In genomic region chr19:14116918-14117578, GRCh38 we compare ENCODE assay signal across 8 cellular contexts. TPM values are rescaled to one million over a fixed set of nuclear protein-coding genes. Genes with fewer than 3 reads are reported as not detected.
DNase-seq lines count a peak whose midpoint lies in the region; ATAC-seq and TF ChIP-seq lines count a peak whose summit lies in the region.

No MANE protein-coding gene starts in this region.

- peak overlapping the region; percentile 72 to 99 (median 98) for H3K4me3 ChIP-seq in sigmoid colon

- TF ChIP-seq EP300 in sigmoid colon (IDR thresholded peaks at IDR 0.05), result no peak

- no peaks in the 10 kb centered on the region for H3K27me3 Mint-ChIP-seq in activated T-helper 2 cell treated with anti-CD3 and anti-CD28 coated beads, Interferon-gamma antibody, Interleukin-2, Interleukin-4, amounts not matched to agents 10 μg/mL and 5 μg/mL and 100 μg/mL, durations not matched to agents 14 hours and 24 hours and 36 hours (ENCODE audit: low read depth)

- no peaks in the 10 kb centered on the region for H3K9me3 ChIP-seq in sigmoid colon

- H3K4me1 ChIP-seq in sigmoid colon, result peaks cover 0 to 69% (median 66%) of the 10 kb centered on the region in 4 donors

- H3K27ac ChIP-seq in sigmoid colon, result peak overlapping the region; percentile 87 to 100 (median 96)

- no peaks in the 10 kb centered on the region for H3K27me3 ChIP-seq in sigmoid colon

- no peaks in the 10 kb centered on the region for H3K36me3 ChIP-seq in sigmoid colon

- H3K27ac Mint-ChIP-seq in activated T-helper 2 cell treated with anti-CD3 and anti-CD28 coated beads, Interferon-gamma antibody, Interleukin-2, Interleukin-4, amounts not matched to agents 10 μg/mL and 5 μg/mL and 100 μg/mL, durations not matched to agents 14 hours and 24 hours and 36 hours, result peak overlapping the region; percentile 9

- no peak for DNase-seq in activated T-helper 2 cell treated with anti-CD3 and anti-CD28 coated beads, Interferon-gamma antibody, Interleukin-2, Interleukin-4, amounts not matched to agents 10 μg/mL and 5 μg/mL and 100 μg/mL, durations not matched to agents 14 hours and 24 hours and 36 hours (ENCODE audit: low spot score)
- DNase-seq in left cardiac atrium (peak; percentile 55), sigmoid colon (peak; percentile 82), retina (no peak), ACHN (no peak), amniotic stem cell (lab: John Stamatoyannopoulos, UW) (no peak)

- in situ Hi-C loops in ACHN (cut with HindIII; ENCODE audit: low pct_ligation_motif_present, low pct_unique_long_range_greater_than_20kb, low sequenced_read_pairs), result no loop called here

- no peak for TF ChIP-seq CTCF in sigmoid colon (IDR thresholded peaks at IDR 0.05)

- WGBS in sigmoid colon, 2 donors, result 1% methylated on average over 33 of the region's 33 CpGs

- peaks cover 28% of the 10 kb centered on the region for H3K4me1 Mint-ChIP-seq in activated T-helper 2 cell treated with anti-CD3 and anti-CD28 coated beads, Interferon-gamma antibody, Interleukin-2, Interleukin-4, amounts not matched to agents 10 μg/mL and 5 μg/mL and 100 μg/mL, durations not matched to agents 14 hours and 24 hours and 36 hours (ENCODE audit: low read depth)

- no peak for TF ChIP-seq POLR2A in sigmoid colon (IDR thresholded peaks at IDR 0.05)

- H3K9me3 Mint-ChIP-seq in activated T-helper 2 cell treated with anti-CD3 and anti-CD28 coated beads, Interferon-gamma antibody, Interleukin-2, Interleukin-4, amounts not matched to agents 10 μg/mL and 5 μg/mL and 100 μg/mL, durations not matched to agents 14 hours and 24 hours and 36 hours, result no peaks in the 10 kb centered on the region

- ATAC-seq in GM18511 (IDR thresholded peaks at IDR 0.05; ENCODE audit: unreplicated experiment) (peak; percentile 12), HG03196 (IDR thresholded peaks at IDR 0.05; ENCODE audit: unreplicated experiment) (peak; percentile 6), left cardiac atrium (no peak)

- intact Hi-C loops in activated T-helper 2 cell treated with anti-CD3 and anti-CD28 coated beads, Interferon-gamma antibody, Interleukin-2, Interleukin-4, amounts not matched to agents 10 μg/mL and 5 μg/mL and 100 μg/mL, durations not matched to agents 14 hours and 24 hours and 36 hours (cut with micrococcal nuclease), result loop anchor here (1.0 to 2.0 kb wide), 3 partner anchors 20 to 44 kb away; partner anchors contain the start of gene MISP3
- intact Hi-C loops in left cardiac atrium (cut with DNase I), result loop anchor here in 1 of 2 donors (5.0 kb wide), 1 partner anchor 35 kb away; no protein-coding TSS in a partner anchor
- intact Hi-C loops in sigmoid colon (cut with DNase I), result no loop called here

- peaks cover 7% of the 10 kb centered on the region for H3K36me3 Mint-ChIP-seq in activated T-helper 2 cell treated with anti-CD3 and anti-CD28 coated beads, Interferon-gamma antibody, Interleukin-2, Interleukin-4, amounts not matched to agents 10 μg/mL and 5 μg/mL and 100 μg/mL, durations not matched to agents 14 hours and 24 hours and 36 hours (ENCODE audit: low read depth)

- peak overlapping the region; percentile 94 for H3K4me3 Mint-ChIP-seq in activated T-helper 2 cell treated with anti-CD3 and anti-CD28 coated beads, Interferon-gamma antibody, Interleukin-2, Interleukin-4, amounts not matched to agents 10 μg/mL and 5 μg/mL and 100 μg/mL, durations not matched to agents 14 hours and 24 hours and 36 hours (ENCODE audit: low read depth)

RNA-seq across cellular contexts. Expression of gene PRKACA, which starts 0.5 kb away (rescaled TPM):
- total RNA-seq in activated T-helper 2 cell treated with anti-CD3 and anti-CD28 coated beads, Interferon-gamma antibody, Interleukin-2, Interleukin-4, amounts not matched to agents 10 μg/mL and 5 μg/mL and 100 μg/mL, durations not matched to agents 14 hours and 24 hours and 36 hours, result 75.4 and 76.8 TPM in 2 replicates
- 100 to 1,000 TPM; 348 to 418 TPM for total RNA-seq in left cardiac atrium
- total RNA-seq in sigmoid colon, result 10 to 100 TPM; 33.6 to 36.6 (median 35.2) TPM
- 10 to 100 TPM; 43.2 to 59.1 (median 51.3) TPM for polyA plus RNA-seq in sigmoid colon

RNA-seq across cellular contexts. Expression of gene ASF1B, which starts 19.3 kb away (rescaled TPM):
- total RNA-seq in activated T-helper 2 cell treated with anti-CD3 and anti-CD28 coated beads, Interferon-gamma antibody, Interleukin-2, Interleukin-4, amounts not matched to agents 10 μg/mL and 5 μg/mL and 100 μg/mL, durations not matched to agents 14 hours and 24 hours and 36 hours, result 83.4 and 88.9 TPM in 2 replicates
- 1 to 10 TPM in 1 of 2 donors, under 1 TPM in 1; 0.92 to 3.0 TPM for total RNA-seq in left cardiac atrium
- 1 to 10 TPM in 3 of 4 donors, not detected in 1; 1.1 to 2.0 (median 1.4) TPM for total RNA-seq in sigmoid colon
- 10 to 100 TPM in 2 of 3 donors, 1 to 10 TPM in 1; 3.6 to 26.9 (median 13.6) TPM for polyA plus RNA-seq in sigmoid colon

RNA-seq across cellular contexts. Expression of gene SAMD1, which starts 26.5 kb away (rescaled TPM):
- total RNA-seq in activated T-helper 2 cell treated with anti-CD3 and anti-CD28 coated beads, Interferon-gamma antibody, Interleukin-2, Interleukin-4, amounts not matched to agents 10 μg/mL and 5 μg/mL and 100 μg/mL, durations not matched to agents 14 hours and 24 hours and 36 hours, result 131 and 136 TPM in 2 replicates
- total RNA-seq in left cardiac atrium (10 to 100 TPM; 33.4 to 39.1 TPM), sigmoid colon (10 to 100 TPM in 3 of 4 donors, 1 to 10 TPM in 1; 8.7 to 28.2 (median 11.9) TPM)
- polyA plus RNA-seq in sigmoid colon, result 10 to 100 TPM; 15.6 to 40.9 (median 22.4) TPM

RNA-seq across cellular contexts. Expression of gene C19orf67, which starts 31.5 kb away (rescaled TPM):
- 0.46 and 0.75 TPM in 2 replicates for total RNA-seq in activated T-helper 2 cell treated with anti-CD3 and anti-CD28 coated beads, Interferon-gamma antibody, Interleukin-2, Interleukin-4, amounts not matched to agents 10 μg/mL and 5 μg/mL and 100 μg/mL, durations not matched to agents 14 hours and 24 hours and 36 hours
- total RNA-seq in left cardiac atrium (not detected), sigmoid colon (not detected)
- under 1 TPM in 1 of 3 donors, not detected in 2; 0.06 TPM for polyA plus RNA-seq in sigmoid colon

RNA-seq across cellular contexts. Expression of gene MISP3, which starts 44.5 kb away (rescaled TPM):
- total RNA-seq in activated T-helper 2 cell treated with anti-CD3 and anti-CD28 coated beads, Interferon-gamma antibody, Interleukin-2, Interleukin-4, amounts not matched to agents 10 μg/mL and 5 μg/mL and 100 μg/mL, durations not matched to agents 14 hours and 24 hours and 36 hours, result 5.3 and 5.5 TPM in 2 replicates
- total RNA-seq in left cardiac atrium (1 to 10 TPM; 4.6 to 5.7 TPM), sigmoid colon (1 to 10 TPM; 1.4 to 3.8 (median 1.7) TPM)
- polyA plus RNA-seq in sigmoid colon, result 10 to 100 TPM; 22.7 to 26.4 (median 25.2) TPM

Comparison
In these comparisons a context has a peak if more than half of its experiments do, and no peak if none do; other contexts are left out.
1. ATAC-seq: peak in GM18511 (single experiment) and HG03196 (single experiment); none in left cardiac atrium (0 of 2).
2. DNase-seq: peak in left cardiac atrium (single experiment) and sigmoid colon (single experiment); none in activated T-helper 2 cell treated with anti-CD3 and anti-CD28 coated beads, Interferon-gamma antibody, Interleukin-2, Interleukin-4, amounts not matched to agents 10 μg/mL and 5 μg/mL and 100 μg/mL, durations not matched to agents 14 hours and 24 hours and 36 hours (single experiment), retina (single experiment), ACHN (single experiment) and amniotic stem cell (single experiment).
3. RNA of gene ASF1B, which starts 19.3 kb away (total RNA-seq): 83.4 to 88.9 TPM in activated T-helper 2 cell treated with anti-CD3 and anti-CD28 coated beads, Interferon-gamma antibody, Interleukin-2, Interleukin-4, amounts not matched to agents 10 μg/mL and 5 μg/mL and 100 μg/mL, durations not matched to agents 14 hours and 24 hours and 36 hours; 0.92 to 3.0 TPM in left cardiac atrium and 1.1 to 2.0 TPM in sigmoid colon; every median in the first group is over 10 times any median in the second.